28 cellular contexts compared by ENCODE assay signal in genomic region chr3:84522893-84523292, GRCh38.
"Had no signal": no experiment of that assay in that cellular context is flagged by ENCODE, and none has a peak within 500 bp of the region (broad histone marks: within the 10 kb centered on the region; RNA-seq: fewer than 3 reads in every experiment).

No MANE protein-coding gene starts in this region.

- H3K36me3 ChIP-seq: stomach, suprapubic skin, thoracic aorta, thyroid gland, tibial artery, tibial nerve, transverse colon, upper lobe of left lung, upper lobe of right lung, uterus, vagina had no signal

- H3K27me3 Mint-ChIP-seq: stimulated activated memory B cell treated with anti-CD40 and anti-IgM and Interleukin-4, amounts not matched to agents 10 μg/mL and 1 μg/mL and 100 μg/mL, for 72 hours; stimulated activated naive B cell treated with anti-CD40 and anti-IgM and Interleukin-4, amounts not matched to agents 10 μg/mL and 1 μg/mL and 100 μg/mL, for 72 hours; stimulated activated naive CD8-positive, alpha-beta T cell treated with anti-CD3 and anti-CD28 coated beads, Interleukin-15, amount 100 ng/mL, for 72 hours; stimulated activated naive CD8-positive, alpha-beta T cell treated with anti-CD3 and anti-CD28 coated beads, Interleukin-15, Interleukin-2, amounts not matched to agents 100 ng/mL and 50 ng/mL, for 24 hours; type B pancreatic cell had no signal

- H3K4me3 ChIP-seq: stomach, suprapubic skin, testis, thoracic aorta, thyroid gland, tibial artery, tibial nerve, transverse colon, upper lobe of left lung, upper lobe of right lung, uterus, vagina had no signal

- H3K4me1 Mint-ChIP-seq: stimulated activated effector memory CD8-positive, alpha-beta T cell treated with anti-CD3 and anti-CD28 coated beads, Interleukin-12 subunit alpha, Interleukin-12 subunit beta, amount 100 ng/mL, for 72 hours; stimulated activated memory B cell treated with anti-CD40 and anti-IgM and Interleukin-4, amounts not matched to agents 10 μg/mL and 1 μg/mL and 100 μg/mL, for 72 hours; stimulated activated naive B cell treated with anti-CD40 and anti-IgM and Interleukin-4, amounts not matched to agents 10 μg/mL and 1 μg/mL and 100 μg/mL, for 72 hours; stimulated activated naive CD8-positive, alpha-beta T cell treated with anti-CD3 and anti-CD28 coated beads, Interleukin-15, amount 100 ng/mL, for 72 hours had no signal

- H3K36me3 Mint-ChIP-seq: stimulated activated effector memory CD8-positive, alpha-beta T cell treated with anti-CD3 and anti-CD28 coated beads, Interleukin-12 subunit alpha, Interleukin-12 subunit beta, amount 100 ng/mL, for 72 hours; stimulated activated memory B cell treated with anti-CD40 and anti-IgM and Interleukin-4, amounts not matched to agents 10 μg/mL and 1 μg/mL and 100 μg/mL, for 72 hours; stimulated activated naive B cell treated with anti-CD40 and anti-IgM and Interleukin-4, amounts not matched to agents 10 μg/mL and 1 μg/mL and 100 μg/mL, for 72 hours; type B pancreatic cell had no signal

- H3K4me1 ChIP-seq: stomach, suprapubic skin, testis, thyroid gland, tibial artery, tibial nerve, transverse colon, upper lobe of left lung, upper lobe of right lung, uterus, vagina had no signal

- H3K4me3 Mint-ChIP-seq: stimulated activated effector memory CD8-positive, alpha-beta T cell treated with anti-CD3 and anti-CD28 coated beads, Interleukin-12 subunit alpha, Interleukin-12 subunit beta, amount 100 ng/mL, for 72 hours; stimulated activated memory B cell treated with anti-CD40 and anti-IgM and Interleukin-4, amounts not matched to agents 10 μg/mL and 1 μg/mL and 100 μg/mL, for 72 hours; stimulated activated naive B cell treated with anti-CD40 and anti-IgM and Interleukin-4, amounts not matched to agents 10 μg/mL and 1 μg/mL and 100 μg/mL, for 72 hours; stimulated activated naive CD8-positive, alpha-beta T cell treated with anti-CD3 and anti-CD28 coated beads, Interleukin-15, amount 100 ng/mL, for 72 hours; stimulated activated naive CD8-positive, alpha-beta T cell treated with anti-CD3 and anti-CD28 coated beads, Interleukin-15, Interleukin-2, amounts not matched to agents 100 ng/mL and 50 ng/mL, for 24 hours; type B pancreatic cell had no signal

- ATAC-seq: stimulated activated effector memory CD8-positive, alpha-beta T cell treated with anti-CD3 and anti-CD28 coated beads, Interleukin-12 subunit alpha, Interleukin-12 subunit beta, amount 100 ng/mL, for 72 hours; stimulated activated memory B cell treated with anti-CD40 and anti-IgM and Interleukin-4, amounts not matched to agents 10 μg/mL and 1 μg/mL and 100 μg/mL, for 72 hours; stimulated activated naive B cell treated with anti-CD40 and anti-IgM and Interleukin-4, amounts not matched to agents 10 μg/mL and 1 μg/mL and 100 μg/mL, for 72 hours; stimulated activated naive CD8-positive, alpha-beta T cell treated with anti-CD3 and anti-CD28 coated beads, Interleukin-15, amount 100 ng/mL, for 72 hours; stimulated activated naive CD8-positive, alpha-beta T cell treated with anti-CD3 and anti-CD28 coated beads, Interleukin-15, Interleukin-2, amounts not matched to agents 100 U/mL and 50 U/mL, for 24 hours; upper lobe of right lung had no signal

- H3K9me3 Mint-ChIP-seq: type B pancreatic cell had no signal

- H3K27ac Mint-ChIP-seq: stimulated activated effector memory CD8-positive, alpha-beta T cell treated with anti-CD3 and anti-CD28 coated beads, Interleukin-12 subunit alpha, Interleukin-12 subunit beta, amount 100 ng/mL, for 72 hours; stimulated activated memory B cell treated with anti-CD40 and anti-IgM and Interleukin-4, amounts not matched to agents 10 μg/mL and 1 μg/mL and 100 μg/mL, for 72 hours; stimulated activated naive B cell treated with anti-CD40 and anti-IgM and Interleukin-4, amounts not matched to agents 10 μg/mL and 1 μg/mL and 100 μg/mL, for 72 hours; stimulated activated naive CD8-positive, alpha-beta T cell treated with anti-CD3 and anti-CD28 coated beads, Interleukin-15, amount 100 ng/mL, for 72 hours; stimulated activated naive CD8-positive, alpha-beta T cell treated with anti-CD3 and anti-CD28 coated beads, Interleukin-15, Interleukin-2, amounts not matched to agents 100 ng/mL and 50 ng/mL, for 24 hours; type B pancreatic cell had no signal

- H3K27me3 ChIP-seq: stomach, suprapubic skin, testis, thyroid gland, tibial artery, tibial nerve, transverse colon, upper lobe of left lung, upper lobe of right lung, uterus, vagina had no signal

- H3K27ac ChIP-seq: stomach, suprapubic skin, testis, thoracic aorta, thyroid gland, tibial artery, tibial nerve, transverse colon, upper lobe of left lung, upper lobe of right lung, uterus, vagina had no signal

- DNase-seq: stimulated activated CD4-positive, alpha-beta T cell treated with anti-CD3 and anti-CD28 coated beads, Interleukin-2, amount 100 ng/mL, for 48 hours; stimulated activated CD4-positive, alpha-beta T cell treated with anti-CD3 and anti-CD28 coated beads, Interleukin-4, amount 100 ng/mL, for 1 hour; stimulated activated CD4-positive, alpha-beta T cell treated with anti-CD3 and anti-CD28 coated beads, Interleukin-4, amount 100 ng/mL, for 24 hours; stimulated activated CD4-positive, alpha-beta T cell treated with anti-CD3 and anti-CD28 coated beads, Interleukin-4, amount 100 ng/mL, for 4 hours; stimulated activated CD8-positive, alpha-beta memory T cell treated with anti-CD3 and anti-CD28 coated beads, Interleukin-4, amount 100 ng/mL, for 48 hours; stimulated activated naive B cell treated with anti-CD40 and anti-IgM and Interleukin-4, amounts not matched to agents 10 μg/mL and 1 μg/mL and 100 μg/mL, for 72 hours; stimulated activated naive CD4-positive, alpha-beta T cell; stimulated activated naive CD4-positive, alpha-beta T cell treated with Interleukin-2 at 50 U/mL for 16 hours; stimulated activated naive CD8-positive, alpha-beta T cell treated with anti-CD3 and anti-CD28 coated beads, Interleukin-15, amount 100 ng/mL, for 72 hours; stimulated activated naive CD8-positive, alpha-beta T cell treated with anti-CD3 and anti-CD28 coated beads, Interleukin-15, Interleukin-2, amounts not matched to agents 100 U/mL and 50 U/mL, for 24 hours; stomach; substantia nigra; testis; thyroid gland; tibial artery; transverse colon; trophoblast cell; upper lobe of left lung; upper lobe of right lung; uterus had no signal

- H3K9me3 ChIP-seq: suprapubic skin, testis, thoracic aorta, thyroid gland, tibial artery, transverse colon, upper lobe of right lung, uterus, vagina had no signal
